In the genomic region with DNA sequence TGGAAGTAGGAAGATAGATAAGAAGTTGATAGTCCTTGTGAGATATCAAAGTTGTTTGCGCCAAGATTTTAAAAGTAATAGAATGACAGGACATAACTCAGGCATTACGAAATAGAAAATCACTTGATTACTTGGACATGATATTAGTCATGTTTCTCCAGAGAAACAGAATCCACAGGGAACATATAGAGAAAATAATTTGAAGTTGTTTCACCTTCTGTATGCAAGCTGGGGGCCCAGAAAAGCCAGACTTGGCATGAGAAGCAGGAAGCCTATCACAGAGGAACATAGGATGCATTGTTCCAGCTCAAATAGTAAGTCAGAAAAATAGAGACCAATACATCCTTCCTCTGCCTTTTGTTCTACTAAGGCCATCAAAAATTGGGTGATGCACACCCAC, we compare ENCODE assay signal across 19 cellular contexts.
DNase-seq lines count a peak whose midpoint lies in the region; TF ChIP-seq lines count a peak whose summit lies in the region.
"Had no signal": no experiment of that assay in that cellular context is flagged by ENCODE, and none has a peak within 500 bp of the region (broad histone marks: within the 10 kb centered on the region; RNA-seq: fewer than 3 reads in every experiment).

No MANE protein-coding gene starts in this region.

- H3K27me3 ChIP-seq in mammary epithelial cell (ENCODE audit: insufficient read depth, low read length), result no peaks in the 10 kb centered on the region
- H3K27me3 ChIP-seq in neural progenitor cell, result no peaks in the 10 kb centered on the region
- H3K27me3 ChIP-seq in effector memory CD4-positive, alpha-beta T cell (replicated peaks; ENCODE audit: control insufficient read depth, insufficient read depth, low read length, poor library complexity, severe bottlenecking), result no peaks in the 10 kb centered on the region

- H3K36me3 Mint-ChIP-seq in MCF 10A (ENCODE audit: insufficient read depth, unreplicated experiment) (no peaks in the 10 kb centered on the region), neural progenitor cell (no peaks in the 10 kb centered on the region), endothelial cell (ENCODE audit: low read depth, unreplicated experiment) (peaks cover 11% of the 10 kb centered on the region)

- H3K9me3 Mint-ChIP-seq in MCF 10A (ENCODE audit: unreplicated experiment) (peaks cover 8% of the 10 kb centered on the region), neural progenitor cell (peaks cover 7% of the 10 kb centered on the region), endothelial cell (ENCODE audit: unreplicated experiment) (no peaks in the 10 kb centered on the region)

- in situ Hi-C loops in mammary epithelial cell (cut with MboI; ENCODE audit: low sequenced_read_pairs in 2 of 2), result no loop called here

- H3K79me2 ChIP-seq in mammary epithelial cell (ENCODE audit: insufficient read depth, low read length) (no peaks in the 10 kb centered on the region), neural progenitor cell (ENCODE audit: low read depth) (no peaks in the 10 kb centered on the region)

- no peaks in the 10 kb centered on the region for H3F3A ChIP-seq in neural progenitor cell (ENCODE audit: low read depth)

- no TSS peak for BruUV-seq in MCF 10A (replicated peaks; lab: Mats Ljungman, UMichigan)
- no TSS peak for BruUV-seq in mammary epithelial cell (replicated peaks; lab: Mats Ljungman, UMichigan)

- H3K4me1 Mint-ChIP-seq in MCF 10A (ENCODE audit: insufficient read depth, unreplicated experiment) (peaks cover 28% of the 10 kb centered on the region), neural progenitor cell (no peaks in the 10 kb centered on the region), endothelial cell (ENCODE audit: unreplicated experiment) (peaks cover 7% of the 10 kb centered on the region)

- H4K20me1 ChIP-seq in mammary epithelial cell (ENCODE audit: insufficient read depth, low read length), result no peaks in the 10 kb centered on the region
- H4K20me1 ChIP-seq in neural progenitor cell (ENCODE audit: low read depth), result no peaks in the 10 kb centered on the region

- POLR2A ChIA-PET in MCF 10A (lab: Yijun Ruan, JAX), result no interaction called here

- peaks cover 10% of the 10 kb centered on the region for H3K9me3 ChIP-seq in mammary epithelial cell (replicated peaks; ENCODE audit: insufficient read depth, low read length)
- no peaks in the 10 kb centered on the region for H3K9me3 ChIP-seq in neural progenitor cell (ENCODE audit: low read depth)
- H3K9me3 ChIP-seq in effector memory CD4-positive, alpha-beta T cell (ENCODE audit: control insufficient read depth, low read length), result no peaks in the 10 kb centered on the region
- H3K9me3 ChIP-seq: A549 had no signal

- H3K27me3 Mint-ChIP-seq in MCF 10A (ENCODE audit: insufficient read depth, unreplicated experiment) (no peaks in the 10 kb centered on the region), neural progenitor cell (ENCODE audit: insufficient read depth, low read depth) (no peaks in the 10 kb centered on the region), endothelial cell (ENCODE audit: unreplicated experiment) (no peaks in the 10 kb centered on the region)
- H3K27me3 Mint-ChIP-seq: CD4-positive, alpha-beta T cell had no signal

- dilution Hi-C loops in mammary epithelial cell (cut with HindIII; ENCODE audit: low sequenced_read_pairs), result no loop called here

- H3K27ac ChIP-seq in mammary epithelial cell (ENCODE audit: insufficient read depth, low read depth, low read length) (no peak overlapping the region), neural progenitor cell (no peak overlapping the region)
- no peak overlapping the region for H3K27ac ChIP-seq in effector memory CD4-positive, alpha-beta T cell (ENCODE audit: insufficient read depth, low read length, poor library complexity, severe bottlenecking)
- H3K27ac ChIP-seq: 22Rv1, A549, C4-2B, HL-60 had no signal

- H3K4me3 Mint-ChIP-seq in MCF 10A (ENCODE audit: unreplicated experiment) (no peak overlapping the region), neural progenitor cell (no peak overlapping the region), endothelial cell (ENCODE audit: unreplicated experiment) (no peak overlapping the region)
- H3K4me3 Mint-ChIP-seq: CD4-positive, alpha-beta T cell; HFFc6 had no signal

- WGBS in mammary epithelial cell (ENCODE audit: low coverage, missing lambda C conversion rate), result 77% methylated on average over 2 of the region's 2 CpGs

- H3K9ac ChIP-seq in mammary epithelial cell (ENCODE audit: insufficient read depth, low read length) (no peak overlapping the region), neural progenitor cell (no peak overlapping the region)

- no peak overlapping the region for H2AFZ ChIP-seq in mammary epithelial cell (ENCODE audit: low read depth, low read length)
- peak overlapping the region; percentile 31 for H2AFZ ChIP-seq in neural progenitor cell (replicated peaks)

- H3K36me3 ChIP-seq in mammary epithelial cell (ENCODE audit: insufficient read depth, low read length) (no peaks in the 10 kb centered on the region), neural progenitor cell (no peaks in the 10 kb centered on the region)
- no peaks in the 10 kb centered on the region for H3K36me3 ChIP-seq in effector memory CD4-positive, alpha-beta T cell (ENCODE audit: control insufficient read depth, insufficient read depth, low read length)

- intact Hi-C loops in MCF 10A (cut with micrococcal nuclease), result no loop called here
- intact Hi-C loops in mammary epithelial cell (cut with micrococcal nuclease), result no loop called here

- H3K4me3 ChIP-seq in mammary epithelial cell (replicated peaks in 1 of 3; ENCODE audit: insufficient read depth in 1 of 3, low read depth in 2 of 3, low read length in 3 of 3) (no peak overlapping the region), epithelial cell of esophagus (ENCODE audit: low read length) (no peak overlapping the region), neural progenitor cell (no peak overlapping the region)
- H3K4me3 ChIP-seq in effector memory CD4-positive, alpha-beta T cell (ENCODE audit: insufficient read depth, low read depth, low read length, poor library complexity, severe bottlenecking), result no peak overlapping the region
- H3K4me3 ChIP-seq: A549, GM12878 had no signal

- DNase-seq in MCF 10A (ENCODE audit: unreplicated experiment), result peak; percentile 25
- no peak for DNase-seq in mammary epithelial cell
- DNase-seq in epithelial cell of esophagus (ENCODE audit: low read depth), result peak; percentile 0
- DNase-seq in neural progenitor cell (ENCODE audit: low spot score), result no peak
- no peak for DNase-seq in NK-92 treated with Interleukin-12 subunit alpha and Interleukin-12 subunit beta, amount 100 ng/mL, for 24 hours (lab: John Stamatoyannopoulos, UW)
- no peak for DNase-seq in endothelial cell (ENCODE audit: low spot score)
- no peak for DNase-seq in effector memory CD4-positive, alpha-beta T cell
- DNase-seq: AML-193; CD4-positive, alpha-beta T cell; DMS79 treated with DMSO at 0.1 percent for 48 hours; GOT3; H7; HFFc6; IMR-90 had no signal

- H3K27ac Mint-ChIP-seq in MCF 10A (ENCODE audit: low read depth, unreplicated experiment), result no peak overlapping the region
- H3K27ac Mint-ChIP-seq in neural progenitor cell, result no peak overlapping the region
- H3K27ac Mint-ChIP-seq in endothelial cell (ENCODE audit: unreplicated experiment), result no peak overlapping the region
- H3K27ac Mint-ChIP-seq: CD4-positive, alpha-beta T cell; HFFc6 had no signal

- TF ChIP-seq CTCF in MCF 10A (IDR thresholded peaks at IDR 0.05; ENCODE audit: unreplicated experiment) (no peak), mammary epithelial cell (conservative IDR thresholded peaks at IDR 0.05 in 1 of 2, IDR thresholded peaks at IDR 0.05 in 1 of 2; ENCODE audit: extremely low read depth in 1 of 2, insufficient read depth in 1 of 2, low read depth in 1 of 2, low read length in 2 of 2) (no peak), epithelial cell of esophagus (IDR thresholded peaks at IDR 0.05; ENCODE audit: insufficient read depth, low read depth, low read length, missing control alignments) (no peak), neural progenitor cell (IDR thresholded peaks at IDR 0.05) (no peak), endothelial cell (IDR thresholded peaks at IDR 0.05; ENCODE audit: unreplicated experiment) (no peak)

- CTCF ChIA-PET in MCF 10A (lab: Yijun Ruan, JAX), result no interaction called here
- CTCF ChIA-PET in mammary epithelial cell (lab: Charles Lee; ENCODE audit: low non-redundant PET), result no interaction called here

- H3K4me1 ChIP-seq in mammary epithelial cell (ENCODE audit: insufficient read depth, low read length) (no peaks in the 10 kb centered on the region), neural progenitor cell (no peaks in the 10 kb centered on the region)
- H3K4me1 ChIP-seq in effector memory CD4-positive, alpha-beta T cell (ENCODE audit: control insufficient read depth, insufficient read depth, low read length, poor library complexity, severe bottlenecking), result no peaks in the 10 kb centered on the region
- H3K4me1 ChIP-seq: A549 had no signal

- no peak overlapping the region for H3K4me2 ChIP-seq in mammary epithelial cell (ENCODE audit: insufficient read depth, low read depth, low read length)
- no peak overlapping the region for H3K4me2 ChIP-seq in neural progenitor cell
- H3K4me2 ChIP-seq: A549 had no signal

Comparison
In these comparisons a context has a peak if more than half of its experiments do, and no peak if none do; other contexts are left out.
1. DNase-seq: peak in MCF 10A (single experiment) and epithelial cell of esophagus (single experiment); none in mammary epithelial cell (single experiment), neural progenitor cell (single experiment), NK-92 treated with Interleukin-12 subunit alpha and Interleukin-12 subunit beta, amount 100 ng/mL, for 24 hours (single experiment), endothelial cell (single experiment) and effector memory CD4-positive, alpha-beta T cell (0 of 3).